Comparison of ENCODE assay signal across 8 cellular contexts in the genomic region with DNA sequence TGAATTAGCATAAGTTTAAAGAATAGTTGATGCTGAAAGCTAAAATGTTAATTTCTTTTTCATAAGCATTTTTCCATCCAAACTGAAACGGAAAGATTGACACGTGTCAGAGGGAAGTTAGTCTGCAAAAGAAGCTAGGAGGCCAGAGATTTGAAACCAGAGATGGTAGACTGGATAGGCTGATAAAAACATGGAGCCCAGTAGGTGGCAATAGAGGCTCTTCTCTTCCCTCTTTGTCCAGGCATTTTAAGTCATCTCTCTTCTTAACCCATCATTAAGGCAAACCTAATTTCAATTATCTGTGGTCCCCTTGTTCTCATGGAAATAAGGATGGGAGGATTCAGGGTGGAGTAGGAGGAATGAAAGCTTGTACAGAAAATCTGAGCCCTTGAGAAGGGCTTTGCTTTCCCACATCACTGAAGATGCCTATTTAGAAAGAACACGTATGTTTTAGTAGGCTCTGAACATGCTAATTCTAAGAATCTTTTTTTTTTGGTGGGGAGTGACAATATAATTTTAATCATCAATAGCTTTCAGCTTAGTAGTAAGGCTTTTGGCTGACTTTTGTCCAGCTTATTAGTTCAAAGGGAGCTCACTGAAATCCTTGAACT.
A peak's percentile ranks its signal among the peaks of the same experiment; 100 is the strongest.
DNase-seq lines count a peak whose midpoint lies in the region; ATAC-seq, FAIRE-seq and TF ChIP-seq lines count a peak whose summit lies in the region.

No MANE protein-coding gene starts in this region.

- H3K4me1 ChIP-seq in astrocyte (ENCODE audit: insufficient read depth, low read length) (no peaks in the 10 kb centered on the region), aorta (ENCODE audit: control insufficient read depth in 1 of 2, insufficient read depth in 2 of 2, low read length in 2 of 2) (no peaks in the 10 kb centered on the region)

- ATAC-seq in aorta (ENCODE audit: low FRiP score) (peak; percentile 74), HG03025 (IDR thresholded peaks at IDR 0.05; ENCODE audit: low FRiP score, unreplicated experiment) (no peak)

- intact Hi-C loops in aorta (cut with DNase I) = loop anchor here (2.0 to 10.0 kb wide), 2 partner anchors 119 to 219 kb away; a partner anchor contains a TSS

- FAIRE-seq in astrocyte (lab: Jason Lieb, UNC) = no peak

- H3K9ac ChIP-seq in astrocyte (ENCODE audit: low read length) = no peak overlapping the region

- no peak overlapping the region for H3K27ac Mint-ChIP-seq in astrocyte (ENCODE audit: unreplicated experiment)

- WGBS in aorta, 2 donors = 21 to 28% methylated on average over 3 of the region's 3 CpGs

- H3K9me3 ChIP-seq in astrocyte (ENCODE audit: insufficient read depth, low read depth, low read length) (no peaks in the 10 kb centered on the region), aorta (ENCODE audit: control insufficient read depth, low read length) (no peaks in the 10 kb centered on the region)

- DNase-seq in GM13977 (ENCODE audit: low spot score) = no peak
- peak; percentile 55 for DNase-seq in NCI-H2196 treated with DMSO at 0.1 percent for 48 hours (lab: John Stamatoyannopoulos, UW; ENCODE audit: unreplicated experiment)
- DNase-seq in astrocyte (ENCODE audit: low read depth) = no peak
- DNase-seq in islet precursor cell = peak; percentile 66
- no peak for DNase-seq in aorta
- no peak for DNase-seq in activated CD4-positive, alpha-beta T cell treated with anti-CD3 and anti-CD28 coated beads for 1 hour

- no peaks in the 10 kb centered on the region for H3K79me2 ChIP-seq in astrocyte (ENCODE audit: insufficient read depth, low read length)

- H3K4me2 ChIP-seq in astrocyte (ENCODE audit: low read length) = no peak overlapping the region

- peak; percentile 86 for TF ChIP-seq CTCF in 22Rv1 (IDR thresholded peaks at IDR 0.05)
- TF ChIP-seq CTCF in GM13977 (IDR thresholded peaks at IDR 0.05; ENCODE audit: extremely low read depth, insufficient read depth, missing control alignments) = peak; percentile 43
- TF ChIP-seq CTCF in astrocyte (IDR thresholded peaks at IDR 0.05; ENCODE audit: insufficient read depth, low read depth, low read length) = peak; percentile 86

- H4K20me1 ChIP-seq in astrocyte (ENCODE audit: insufficient read depth, low read length) = no peaks in the 10 kb centered on the region

- H3K9me3 Mint-ChIP-seq in astrocyte (ENCODE audit: unreplicated experiment) = no peaks in the 10 kb centered on the region

- no peaks in the 10 kb centered on the region for H3K36me3 Mint-ChIP-seq in astrocyte (ENCODE audit: low read depth, unreplicated experiment)

- peaks cover 3% of the 10 kb centered on the region for H3K27me3 Mint-ChIP-seq in astrocyte (ENCODE audit: low read depth, unreplicated experiment)

- H3K36me3 ChIP-seq in astrocyte (ENCODE audit: insufficient read depth, low read length) = no peaks in the 10 kb centered on the region
- H3K36me3 ChIP-seq in aorta (ENCODE audit: control insufficient read depth in 1 of 2, insufficient read depth in 2 of 2, low read length in 1 of 2) = no peaks in the 10 kb centered on the region

- no peak overlapping the region for H3K4me3 ChIP-seq in astrocyte (ENCODE audit: insufficient read depth, low read depth, low read length)
- no peak overlapping the region for H3K4me3 ChIP-seq in aorta (ENCODE audit: low read length in 2 of 2)

- H3K4me1 Mint-ChIP-seq in astrocyte (ENCODE audit: low read depth, unreplicated experiment) = no peaks in the 10 kb centered on the region

- H3K27me3 ChIP-seq in astrocyte (ENCODE audit: insufficient read depth, low read length) (peaks cover 3% of the 10 kb centered on the region), aorta (ENCODE audit: control insufficient read depth in 1 of 2, insufficient read depth in 2 of 2, low read length in 1 of 2) (no peaks in the 10 kb centered on the region)

- no peak overlapping the region for H3K4me3 Mint-ChIP-seq in astrocyte (ENCODE audit: unreplicated experiment)

- in situ Hi-C loops in GM13977 (cut with MboI; ENCODE audit: low pct_unique_long_range_greater_than_20kb, low sequenced_read_pairs, unreplicated experiment) = loop anchor here (10.0 kb wide), 1 partner anchor 219 kb away; no protein-coding TSS in a partner anchor

- H3K27ac ChIP-seq in 22Rv1 (no peak overlapping the region), astrocyte (ENCODE audit: low read depth, low read length) (no peak overlapping the region), aorta (ENCODE audit: low read depth in 1 of 2, low read length in 2 of 2) (no peak overlapping the region)

- H2AFZ ChIP-seq in astrocyte (ENCODE audit: low read depth, low read length) = no peak overlapping the region

Comparison
In these comparisons a context has a peak if more than half of its experiments do, and no peak if none do; other contexts are left out.
1. DNase-seq: peak in NCI-H2196 treated with DMSO at 0.1 percent for 48 hours (single experiment) and islet precursor cell (single experiment); none in GM13977 (single experiment), astrocyte (single experiment), aorta (0 of 2) and activated CD4-positive, alpha-beta T cell treated with anti-CD3 and anti-CD28 coated beads for 1 hour (single experiment).
2. Peak in every context shown above with its lines, with median percentiles within 50 percentile points of each other: CTCF ChIP-seq.